Comparison of ENCODE assay signal across 9 cellular contexts in the genomic region with DNA sequence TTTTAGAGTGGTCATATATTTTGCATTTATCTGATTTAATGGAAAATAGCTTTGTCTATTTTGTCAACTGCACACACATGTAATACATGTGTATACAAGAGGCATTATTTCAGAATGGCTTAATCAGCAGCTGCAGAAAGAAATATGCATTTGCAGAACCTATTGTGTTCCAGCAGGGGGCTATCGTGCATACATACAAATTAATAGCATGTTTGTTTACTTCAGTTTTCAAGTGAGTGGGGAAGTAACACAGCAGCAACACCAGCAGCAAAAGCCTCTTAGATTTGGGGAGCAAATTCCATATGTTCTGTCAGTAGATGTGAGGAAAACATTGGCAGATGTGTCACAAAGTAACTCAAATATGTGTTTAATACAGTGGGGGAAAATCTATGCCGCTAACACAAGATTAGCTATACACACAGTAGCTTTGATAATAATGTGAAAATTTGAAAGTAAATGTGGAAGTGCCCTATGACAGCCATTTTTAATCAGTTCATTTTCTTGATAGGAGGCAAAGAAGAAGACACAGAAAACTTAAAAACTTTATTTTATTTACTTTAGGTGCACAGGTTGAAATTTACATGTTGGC.
DNase-seq lines count a peak whose midpoint lies in the region; ATAC-seq and TF ChIP-seq lines count a peak whose summit lies in the region.
"Had no signal": no experiment of that assay in that cellular context is flagged by ENCODE, and none has a peak within 500 bp of the region (broad histone marks: within the 10 kb centered on the region; RNA-seq: fewer than 3 reads in every experiment).

No MANE protein-coding gene starts in this region.

- H3K4me3 ChIP-seq in LNCaP clone FGC (ENCODE audit: low read depth, low read length) (no peak overlapping the region), Panc1 (ENCODE audit: low read depth in 2 of 2, low read length in 2 of 2) (no peak overlapping the region)

- H3K36me3 ChIP-seq in Panc1 (ENCODE audit: control insufficient read depth, insufficient read depth, low read length) = no peaks in the 10 kb centered on the region

- H3K9me3 ChIP-seq in Panc1 (ENCODE audit: control insufficient read depth, insufficient read depth, low read depth, low read length) = no peaks in the 10 kb centered on the region

- POLR2A ChIA-PET in Panc1 (lab: Charles Lee) = no interaction called here

- no peaks in the 10 kb centered on the region for H3K9me3 Mint-ChIP-seq in endothelial cell (ENCODE audit: unreplicated experiment)
- no peaks in the 10 kb centered on the region for H3K9me3 Mint-ChIP-seq in nephron progenitor cell
- H3K9me3 Mint-ChIP-seq in stimulated activated memory B cell treated with anti-CD40 and anti-IgM and Interleukin-4, amounts not matched to agents 10 μg/mL and 1 μg/mL and 100 μg/mL, for 72 hours = no peaks in the 10 kb centered on the region
- H3K9me3 Mint-ChIP-seq: naive thymus-derived CD8-positive, alpha-beta T cell had no signal

- BruUV-seq in Panc1 (replicated peaks; lab: Mats Ljungman, UMichigan) = no TSS peak

- H3K27ac ChIP-seq in Panc1 (ENCODE audit: low read length) = no peak overlapping the region

- peak; percentile 90 for TF ChIP-seq CTCF in LNCaP clone FGC (IDR thresholded peaks at IDR 0.05; ENCODE audit: control insufficient read depth, extremely low read depth, insufficient read depth)
- peak; percentile 63; the same call in 1 of the 2 replicates for TF ChIP-seq CTCF in Panc1 (IDR thresholded peaks at IDR 0.05)
- TF ChIP-seq CTCF in endothelial cell (IDR thresholded peaks at IDR 0.05; ENCODE audit: unreplicated experiment) = peak; percentile 84
- TF ChIP-seq CTCF in nephron progenitor cell (IDR thresholded peaks at IDR 0.05) = peak; percentile 61

- H3K4me3 Mint-ChIP-seq in endothelial cell (ENCODE audit: unreplicated experiment) (no peak overlapping the region), nephron progenitor cell (no peak overlapping the region)
- H3K4me3 Mint-ChIP-seq in stimulated activated memory B cell treated with anti-CD40 and anti-IgM and Interleukin-4, amounts not matched to agents 10 μg/mL and 1 μg/mL and 100 μg/mL, for 72 hours = no peak overlapping the region
- H3K4me3 Mint-ChIP-seq: naive thymus-derived CD8-positive, alpha-beta T cell had no signal

- in situ Hi-C loops in Panc1 (cut with HindIII; ENCODE audit: low pct_unique_long_range_greater_than_20kb, low sequenced_read_pairs) = no loop called here

- CTCF ChIA-PET in Panc1 (lab: Charles Lee) = interaction anchor here (1.3 to 1.8 kb wide), 2 partner anchors 12 to 569 kb away, joined by 6 to 11 read pairs; no protein-coding TSS in a partner anchor

- H3K4me1 Mint-ChIP-seq in endothelial cell (ENCODE audit: unreplicated experiment) = peaks cover 13% of the 10 kb centered on the region
- H3K4me1 Mint-ChIP-seq in nephron progenitor cell = peaks cover 13% of the 10 kb centered on the region
- H3K4me1 Mint-ChIP-seq in stimulated activated memory B cell treated with anti-CD40 and anti-IgM and Interleukin-4, amounts not matched to agents 10 μg/mL and 1 μg/mL and 100 μg/mL, for 72 hours = peaks cover 6% of the 10 kb centered on the region

- intact Hi-C loops in Panc1 (cut with micrococcal nuclease; ENCODE audit: unreplicated experiment) = loop anchor here (5.0 kb wide), 1 partner anchor 568 kb away; a partner anchor contains a TSS

- no peaks in the 10 kb centered on the region for H3K27me3 ChIP-seq in Panc1 (ENCODE audit: control insufficient read depth, insufficient read depth, low read length)

- H3K36me3 Mint-ChIP-seq in endothelial cell (ENCODE audit: low read depth, unreplicated experiment) = no peaks in the 10 kb centered on the region
- no peaks in the 10 kb centered on the region for H3K36me3 Mint-ChIP-seq in nephron progenitor cell (ENCODE audit: low read depth)
- H3K36me3 Mint-ChIP-seq in stimulated activated memory B cell treated with anti-CD40 and anti-IgM and Interleukin-4, amounts not matched to agents 10 μg/mL and 1 μg/mL and 100 μg/mL, for 72 hours = no peaks in the 10 kb centered on the region
- H3K36me3 Mint-ChIP-seq: naive thymus-derived CD8-positive, alpha-beta T cell had no signal

- H3K4me1 ChIP-seq in Panc1 (ENCODE audit: control insufficient read depth, insufficient read depth, low read length) = no peaks in the 10 kb centered on the region

- peak overlapping the region; percentile 44 for H3K27ac Mint-ChIP-seq in endothelial cell (ENCODE audit: unreplicated experiment)
- no peak overlapping the region for H3K27ac Mint-ChIP-seq in nephron progenitor cell
- no peak overlapping the region for H3K27ac Mint-ChIP-seq in stimulated activated memory B cell treated with anti-CD40 and anti-IgM and Interleukin-4, amounts not matched to agents 10 μg/mL and 1 μg/mL and 100 μg/mL, for 72 hours
- H3K27ac Mint-ChIP-seq: naive thymus-derived CD8-positive, alpha-beta T cell had no signal

- H3K27me3 Mint-ChIP-seq in endothelial cell (ENCODE audit: unreplicated experiment) (no peaks in the 10 kb centered on the region), nephron progenitor cell (ENCODE audit: low read depth, poor library complexity) (no peaks in the 10 kb centered on the region)
- H3K27me3 Mint-ChIP-seq in stimulated activated memory B cell treated with anti-CD40 and anti-IgM and Interleukin-4, amounts not matched to agents 10 μg/mL and 1 μg/mL and 100 μg/mL, for 72 hours = no peaks in the 10 kb centered on the region
- H3K27me3 Mint-ChIP-seq: naive thymus-derived CD8-positive, alpha-beta T cell had no signal

- DNase-seq in DMS 273 treated with DMSO at 0.1 percent for 48 hours (lab: John Stamatoyannopoulos, UW) (peak; percentile 21), LNCaP clone FGC (ENCODE audit: low read depth) (peak; percentile 50), Panc1 (ENCODE audit: low read depth, low spot score) (peak; percentile 36), endothelial cell (ENCODE audit: low spot score) (peak; percentile 26), nephron progenitor cell (peak; percentile 11)

- ATAC-seq in GM21447 (IDR thresholded peaks at IDR 0.05; ENCODE audit: unreplicated experiment) (peak; percentile 72), Panc1 (no peak), HG02678 (IDR thresholded peaks at IDR 0.05; ENCODE audit: unreplicated experiment) (no peak)
- ATAC-seq in stimulated activated memory B cell treated with anti-CD40 and anti-IgM and Interleukin-4, amounts not matched to agents 10 μg/mL and 1 μg/mL and 100 μg/mL, for 72 hours = no peak
